ENCODE assay signal across 8 cellular contexts in genomic region chr11:64206457-64207246, GRCh38. TPM values are rescaled to one million over a fixed set of nuclear protein-coding genes. Genes with fewer than 3 reads are reported as not detected.
DNase-seq lines count a peak whose midpoint lies in the region; ATAC-seq and TF ChIP-seq lines count a peak whose summit lies in the region.

FERMT3 (plus strand) TSS chr11:64206721; CDS start chr11:64207365, 644 bp downstream.

- H3K4me3 Mint-ChIP-seq in CD14-positive monocyte: peak within 1 kb of the TSS; percentile 98
- H3K4me3 Mint-ChIP-seq in naive thymus-derived CD8-positive, alpha-beta T cell: peak within 1 kb of the TSS; percentile 88 to 96 (median 94)

- peak within 1 kb of the TSS; percentile 97 to 99 (median 98) for H3K27ac Mint-ChIP-seq in CD14-positive monocyte
- H3K27ac Mint-ChIP-seq in naive thymus-derived CD8-positive, alpha-beta T cell: peak within 1 kb of the TSS; percentile 89 to 97 (median 94)

- H3K36me3 ChIP-seq in colonic mucosa (peaks cover 19% of the 10 kb centered on the region), thoracic aorta (peaks cover 20% of the 10 kb centered on the region)

- H3K9me3 ChIP-seq in colonic mucosa: no peaks in the 10 kb centered on the region
- no peaks in the 10 kb centered on the region for H3K9me3 ChIP-seq in thoracic aorta

- H3K4me1 ChIP-seq in colonic mucosa (peaks cover 17% of the 10 kb centered on the region), thoracic aorta (ENCODE audit: control insufficient read depth in 1 of 2, low read depth in 2 of 2) (no peaks in the 10 kb centered on the region)

- H3K27me3 ChIP-seq in colonic mucosa (no peaks in the 10 kb centered on the region), thoracic aorta (replicated peaks; ENCODE audit: insufficient read depth) (no peaks in the 10 kb centered on the region)

- peaks cover 45% of the 10 kb centered on the region for H3K4me1 Mint-ChIP-seq in CD14-positive monocyte
- H3K4me1 Mint-ChIP-seq in naive thymus-derived CD8-positive, alpha-beta T cell: peaks cover 24 to 57% (median 51%) of the 10 kb centered on the region in 4 donors

- POLR2A ChIA-PET in naive thymus-derived CD8-positive, alpha-beta T cell (lab: Charles Lee): interaction anchor here (0.5 to 10.7 kb wide), 19 partner anchors 12 to 1479 kb away, joined by 3 to 290 read pairs (median 5); partner anchors contain the start of genes BAD, CATSPERZ, DNAJC4 and ESRRA

- ATAC-seq in HG02852 (IDR thresholded peaks at IDR 0.05; ENCODE audit: unreplicated experiment) (peak; percentile 41), thoracic aorta (ENCODE audit: insufficient number of reproducible peaks, low FRiP score, low read depth) (no peak), HG03045 (IDR thresholded peaks at IDR 0.05; ENCODE audit: unreplicated experiment) (no peak)
- peak; percentile 63 to 71 for ATAC-seq in naive thymus-derived CD8-positive, alpha-beta T cell

- no peaks in the 10 kb centered on the region for H3K27me3 Mint-ChIP-seq in CD14-positive monocyte (ENCODE audit: low read depth in 3 of 3)
- no peaks in the 10 kb centered on the region for H3K27me3 Mint-ChIP-seq in naive thymus-derived CD8-positive, alpha-beta T cell

- TF ChIP-seq CTCF in CD14-positive monocyte (IDR thresholded peaks at IDR 0.05) (no peak), VCaP (conservative IDR thresholded peaks at IDR 0.05) (no peak), colonic mucosa (IDR thresholded peaks at IDR 0.05) (no peak), thoracic aorta (IDR thresholded peaks at IDR 0.05) (no peak)

- H3K9me3 Mint-ChIP-seq in CD14-positive monocyte: peaks cover 0 to 1% (median 0%) of the 10 kb centered on the region in 7 donors
- H3K9me3 Mint-ChIP-seq in naive thymus-derived CD8-positive, alpha-beta T cell: no peaks in the 10 kb centered on the region

- peak within 1 kb of the TSS; percentile 76 to 97 for H3K9ac ChIP-seq in colonic mucosa (ENCODE audit: low read depth in 2 of 2, low read length in 2 of 2)

- intact Hi-C loops in CD14-positive monocyte (cut with micrococcal nuclease) (loop anchor here (1.0 to 5.0 kb wide), 4 partner anchors 20 to 99 kb away; partner anchors contain the start of genes ESRRA (in 2 of the 2), FKBP2 (in 2 of the 2), NUDT22 (in 1 of the 2) and TRPT1 (in 1 of the 2)), colonic mucosa (cut with DNase I) (no loop called here)

- H3K4me3 ChIP-seq in colonic mucosa (peak within 1 kb of the TSS; percentile 49), thoracic aorta (peak within 1 kb of the TSS; percentile 68)

- peak within 1 kb of the TSS; percentile 19 for H3K27ac ChIP-seq in VCaP
- peak within 1 kb of the TSS; percentile 85 for H3K27ac ChIP-seq in colonic mucosa
- H3K27ac ChIP-seq in thoracic aorta: peak within 1 kb of the TSS; percentile 34 to 65

- DNase-seq in CD14-positive monocyte (ENCODE audit: low spot score): peak; percentile 88
- peak; percentile 83 for DNase-seq in colonic mucosa
- peak; percentile 52 to 86 (median 64) for DNase-seq in naive thymus-derived CD8-positive, alpha-beta T cell
- DNase-seq in thoracic aorta (ENCODE audit: low spot score): no peak
- no peak for DNase-seq in kidney glomerular epithelial cell (lab: John Stamatoyannopoulos, UW)

- H3K36me3 Mint-ChIP-seq in CD14-positive monocyte: peaks cover 58 to 61% of the 10 kb centered on the region in 2 donors
- H3K36me3 Mint-ChIP-seq in naive thymus-derived CD8-positive, alpha-beta T cell: peaks cover 2 to 56% (median 4%) of the 10 kb centered on the region in 3 donors

RNA-seq across cellular contexts. Expression of gene FERMT3, which starts in this region (rescaled TPM):
- 100 to 1,000 TPM; 289 to 310 TPM for polyA plus RNA-seq in CD14-positive monocyte
- total RNA-seq in colonic mucosa (10 to 100 TPM; 10.9 to 16.6 TPM), thoracic aorta (10 to 100 TPM; 47.2 to 66.6 TPM)
- 100 to 1,000 TPM; 104 to 108 TPM for total RNA-seq in naive thymus-derived CD8-positive, alpha-beta T cell
- 100 to 1,000 TPM; 125 to 149 (median 129) TPM for polyA plus RNA-seq in naive thymus-derived CD8-positive, alpha-beta T cell

Comparison
In these comparisons a context has a peak if more than half of its experiments do, and no peak if none do; other contexts are left out.
1. DNase-seq: peak in CD14-positive monocyte (single experiment), colonic mucosa (single experiment) and naive thymus-derived CD8-positive, alpha-beta T cell (10 of 10); none in thoracic aorta (single experiment) and kidney glomerular epithelial cell (single experiment).
2. ATAC-seq: peak in HG02852 (single experiment) and naive thymus-derived CD8-positive, alpha-beta T cell (2 of 2); none in thoracic aorta (single experiment) and HG03045 (single experiment).
3. H3K27ac ChIP-seq: peak in every context shown above with its lines; median percentile 85 in colonic mucosa; 50 in thoracic aorta; 19 in VCaP.